In genomic region chrX:22135994-22136684, GRCh38 we compare ENCODE assay signal across 8 cellular contexts.
DNase-seq lines count a peak whose midpoint lies in the region; TF ChIP-seq lines count a peak whose summit lies in the region.

No MANE protein-coding gene starts in this region.

- H3K27ac ChIP-seq in mammary epithelial cell (ENCODE audit: insufficient read depth, low read depth, low read length) (peak overlapping the region; percentile 94), stomach (peak overlapping the region in 2 of 5 donors; percentile 44 to 63)

- TF ChIP-seq CTCF in mammary epithelial cell (conservative IDR thresholded peaks at IDR 0.05 in 1 of 2, IDR thresholded peaks at IDR 0.05 in 1 of 2; ENCODE audit: extremely low read depth in 1 of 2, insufficient read depth in 1 of 2, low read depth in 1 of 2, low read length in 2 of 2) (peak; percentile 49 to 72), kidney epithelial cell (IDR thresholded peaks at IDR 0.05; ENCODE audit: insufficient read depth, low read length, poor library complexity, severe bottlenecking) (peak; percentile 58), stomach (IDR thresholded peaks at IDR 0.05) (peak in 4 of 7 experiments; percentile 47 to 70 (median 56))

- WGBS in mammary epithelial cell (ENCODE audit: low coverage, missing lambda C conversion rate): 6% methylated on average over 11 of the region's 11 CpGs
- 12 to 18% (median 14%) methylated on average over 11 of the region's 11 CpGs for WGBS in stomach, 5 donors

- TF ChIP-seq EP300 in stomach (IDR thresholded peaks at IDR 0.05): no peak

- H3K4me2 ChIP-seq in mammary epithelial cell (ENCODE audit: insufficient read depth, low read depth, low read length): peak overlapping the region; percentile 75

- H3K27me3 ChIP-seq in mammary epithelial cell (ENCODE audit: insufficient read depth, low read length) (no peaks in the 10 kb centered on the region), kidney epithelial cell (ENCODE audit: control insufficient read depth, insufficient read depth, low read length) (no peaks in the 10 kb centered on the region), stomach (no peaks in the 10 kb centered on the region)

- intact Hi-C loops in mammary epithelial cell (cut with micrococcal nuclease): loop anchor here (1.0 to 10.0 kb wide), 10 partner anchors 55 to 1766 kb away; no protein-coding TSS in a partner anchor
- intact Hi-C loops in stomach (cut with DNase I; ENCODE audit: low total_unique reads): no loop called here

- TSS peak; percentile 50 for BruUV-seq in mammary epithelial cell (replicated peaks; lab: Mats Ljungman, UMichigan)

- dilution Hi-C loops in mammary epithelial cell (cut with HindIII; ENCODE audit: low sequenced_read_pairs): loop anchor here (25.0 kb wide), 1 partner anchor 149 kb away; no protein-coding TSS in a partner anchor

- H3K36me3 ChIP-seq in mammary epithelial cell (ENCODE audit: insufficient read depth, low read length) (no peaks in the 10 kb centered on the region), kidney epithelial cell (ENCODE audit: control insufficient read depth, insufficient read depth, low read length) (no peaks in the 10 kb centered on the region), stomach (no peaks in the 10 kb centered on the region)

- peak overlapping the region; percentile 82 for H3K9ac ChIP-seq in mammary epithelial cell (ENCODE audit: insufficient read depth, low read length)

- H3K4me1 ChIP-seq in mammary epithelial cell (ENCODE audit: insufficient read depth, low read length) (peaks cover 37% of the 10 kb centered on the region), stomach (peaks cover 0 to 10% (median 3%) of the 10 kb centered on the region in 4 donors)

- no peak for TF ChIP-seq POLR2A in stomach (IDR thresholded peaks at IDR 0.05)

- in situ Hi-C loops in mammary epithelial cell (cut with MboI; ENCODE audit: low sequenced_read_pairs in 2 of 2): no loop called here

- CTCF ChIA-PET in mammary epithelial cell (lab: Charles Lee; ENCODE audit: low non-redundant PET): interaction anchor here (0.5 to 1.4 kb wide), 12 partner anchors 12 to 1776 kb away, joined by 3 to 10 read pairs (median 6); no protein-coding TSS in a partner anchor

- DNase-seq in D341Med (ENCODE audit: low spot score) (peak; percentile 24), H4 (ENCODE audit: low spot score) (peak; percentile 69), NCI-H748 (lab: John Stamatoyannopoulos, UW; ENCODE audit: unreplicated experiment) (peak; percentile 72), mammary epithelial cell (peak; percentile 79), kidney epithelial cell (ENCODE audit: low read depth) (no peak), stomach (no peak), COLO829 (ENCODE audit: low spot score) (no peak)
- no peak for DNase-seq in stimulated activated CD4-positive, alpha-beta T cell treated with anti-CD3 and anti-CD28 coated beads, Interleukin-15, amount 100 ng/mL, for 24 hours

- H3K4me3 ChIP-seq in mammary epithelial cell (replicated peaks in 1 of 3; ENCODE audit: insufficient read depth in 1 of 3, low read depth in 2 of 3, low read length in 3 of 3) (peak overlapping the region in 1 of 3 experiments; percentile 15), kidney epithelial cell (ENCODE audit: low read depth, low read length) (no peak overlapping the region), stomach (no peak overlapping the region)

- H3K9me3 ChIP-seq in mammary epithelial cell (replicated peaks; ENCODE audit: insufficient read depth, low read length) (no peaks in the 10 kb centered on the region), stomach (no peaks in the 10 kb centered on the region)

- no peaks in the 10 kb centered on the region for H3K79me2 ChIP-seq in mammary epithelial cell (ENCODE audit: insufficient read depth, low read length)

- peak overlapping the region; percentile 83 for H2AFZ ChIP-seq in mammary epithelial cell (ENCODE audit: low read depth, low read length)

- H4K20me1 ChIP-seq in mammary epithelial cell (ENCODE audit: insufficient read depth, low read length): no peaks in the 10 kb centered on the region

Comparison
In these comparisons a context has a peak if more than half of its experiments do, and no peak if none do; other contexts are left out.
1. DNase-seq: peak in D341Med (single experiment), H4 (single experiment), NCI-H748 (single experiment) and mammary epithelial cell (single experiment); none in kidney epithelial cell (single experiment), stomach (single experiment), stimulated activated CD4-positive, alpha-beta T cell treated with anti-CD3 and anti-CD28 coated beads, Interleukin-15, amount 100 ng/mL, for 24 hours (single experiment) and COLO829 (single experiment).
2. Peak in every context shown above with its lines, with median percentiles within 50 percentile points of each other: CTCF ChIP-seq.